In the genomic region with DNA sequence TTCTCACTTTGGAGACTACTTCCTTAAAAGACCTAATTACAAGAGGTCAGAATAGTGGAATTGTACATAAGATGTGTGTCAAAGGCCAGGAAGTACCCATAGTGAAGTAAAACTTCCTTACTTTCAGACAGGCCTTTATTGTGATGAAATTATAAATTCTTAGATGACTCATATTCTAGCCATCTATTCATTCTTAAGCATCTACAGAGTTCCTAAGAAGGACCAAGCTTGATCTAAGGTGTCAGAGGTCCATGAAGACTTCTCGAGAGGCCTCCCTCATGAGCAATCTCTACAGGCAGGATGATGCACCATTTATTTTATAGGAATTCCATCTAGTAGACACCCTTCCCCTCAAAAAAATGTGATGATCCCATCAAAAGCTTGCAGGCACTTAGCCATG, we compare ENCODE assay signal across 24 cellular contexts.
DNase-seq lines count a peak whose midpoint lies in the region; ATAC-seq, FAIRE-seq and TF ChIP-seq lines count a peak whose summit lies in the region.
"Had no signal": no experiment of that assay in that cellular context is flagged by ENCODE, and none has a peak within 500 bp of the region (broad histone marks: within the 10 kb centered on the region; RNA-seq: fewer than 3 reads in every experiment).

No MANE protein-coding gene starts in this region.

- WGBS in A549 (ENCODE audit: missing lambda C conversion rate), result 33% methylated on average over 1 of the region's 1 CpG

- no peaks in the 10 kb centered on the region for H3K4me1 ChIP-seq in A549
- H3K4me1 ChIP-seq in RWPE2 (ENCODE audit: insufficient read depth, poor library complexity, severe bottlenecking), result peaks cover 6% of the 10 kb centered on the region
- H3K4me1 ChIP-seq: testis had no signal

- peaks cover 18% of the 10 kb centered on the region for H3K27me3 ChIP-seq in RWPE2 (ENCODE audit: insufficient read depth, poor library complexity, severe bottlenecking)
- H3K27me3 ChIP-seq: right lobe of liver, testis had no signal

- H3K27ac ChIP-seq in A549 (no peak overlapping the region), RWPE2 (ENCODE audit: poor library complexity, severe bottlenecking) (no peak overlapping the region)
- H3K27ac ChIP-seq: right lobe of liver, RWPE1, testis had no signal

- H3K4me3 ChIP-seq in A549 (no peak overlapping the region), RWPE2 (ENCODE audit: severe bottlenecking) (no peak overlapping the region)
- H3K4me3 ChIP-seq: right lobe of liver, testis had no signal

- no peak overlapping the region for H3K4me2 ChIP-seq in A549

- TF ChIP-seq RAD21 in A549 (conservative IDR thresholded peaks at IDR 0.05 in 1 of 2, IDR thresholded peaks at IDR 0.05 in 1 of 2), result no peak

- POLR2A ChIA-PET in A549 (lab: Yijun Ruan, JAX), result no interaction called here

- TF ChIP-seq EP300 in A549 (IDR thresholded peaks at IDR 0.05), result no peak

- CTCF ChIA-PET in A549 (lab: Yijun Ruan, JAX), result no interaction called here

- TF ChIP-seq CTCF in A549 (IDR thresholded peaks at IDR 0.05), result no peak
- TF ChIP-seq CTCF in RWPE2 (IDR thresholded peaks at IDR 0.05; ENCODE audit: poor library complexity, severe bottlenecking), result no peak

- no peak for FAIRE-seq in A549 (lab: Jason Lieb, UNC)
- FAIRE-seq: kidney had no signal

- no peak for TF ChIP-seq POLR2A in A549 (IDR thresholded peaks at IDR 0.05; ENCODE audit: low read length)

- H3K36me3 ChIP-seq in RWPE2 (ENCODE audit: low read depth), result no peaks in the 10 kb centered on the region
- H3K36me3 ChIP-seq: right lobe of liver had no signal

- H3K9me3 ChIP-seq in A549 (no peaks in the 10 kb centered on the region), RWPE2 (ENCODE audit: severe bottlenecking) (no peaks in the 10 kb centered on the region)
- H3K9me3 ChIP-seq: right lobe of liver, testis had no signal

- DNase-seq in A549 (ENCODE audit: low read depth in 1 of 2, low spot score in 1 of 2) (peak in 1 of 2 experiments; percentile 17), GM04503 (ENCODE audit: low read depth) (peak; percentile 12), RWPE2 (ENCODE audit: low spot score) (no peak), fibroblast of peridontal ligament (ENCODE audit: extremely low read depth) (peak; percentile 39), GOT3 (lab: John Stamatoyannopoulos, UW) (no peak)
- no peak for DNase-seq in activated CD4-positive, alpha-beta T cell treated with anti-CD3 and anti-CD28 coated beads, Interleukin-2, amount 50 U/mL, for 1 hour
- DNase-seq: activated CD4-positive, alpha-beta T cell treated with anti-CD3 and anti-CD28 coated beads, Interleukin-2, amount 10 ng/mL, durations not matched to agents 24 days and 14 days; activated CD8-positive, alpha-beta memory T cell treated with anti-CD3 and anti-CD28 coated beads, Interleukin-2, amount 50 U/mL, for 4 hours; activated effector memory CD4-positive, alpha-beta T cell treated with Interleukin-2 at 50 U/mL for 16 hours; amniotic stem cell; effector CD4-positive, alpha-beta T cell; H9; hypothalamus; kidney; naive thymus-derived CD4-positive, alpha-beta T cell; NCI-H187; NCI-H446 treated with DMSO at 0.1 percent for 48 hours; NK-92 treated with Interleukin-12 subunit alpha and Interleukin-12 subunit beta, amount 100 ng/mL, for 24 hours; right lobe of liver; testis had no signal

- ATAC-seq in A549 (peak; percentile 30 to 36; a peak in 2 of 6 replicates), RWPE2 (ENCODE audit: low read depth) (peak; percentile 79), GM18870 (IDR thresholded peaks at IDR 0.05; ENCODE audit: unreplicated experiment) (no peak), GM21717 (IDR thresholded peaks at IDR 0.05; ENCODE audit: unreplicated experiment) (no peak)
- ATAC-seq: naive thymus-derived CD4-positive, alpha-beta T cell; right lobe of liver; stimulated activated effector memory CD8-positive, alpha-beta T cell treated with anti-CD3 and anti-CD28 coated beads, Interleukin-12 subunit alpha, Interleukin-12 subunit beta, amount 100 ng/mL, for 72 hours had no signal

TF ChIP-seq in A549, 52 proteins besides CTCF, POLR2A, EP300 and RAD21:
- TF ChIP-seq FOSL2 (IDR thresholded peaks at IDR 0.05), result no peak
- peak; percentile 28; the same call in 1 of the 2 replicates for TF ChIP-seq FOSL2 (CRISPR knock-in tag; IDR thresholded peaks at IDR 0.05)
- no peak for TF ChIP-seq HDAC2 (IDR thresholded peaks at IDR 0.05)

Comparison
In these comparisons a context has a peak if more than half of its experiments do, and no peak if none do; other contexts are left out.
1. ATAC-seq: peak in A549 (2 of 2) and RWPE2 (single experiment); none in GM18870 (single experiment) and GM21717 (single experiment).
2. DNase-seq: peak in GM04503 (single experiment) and fibroblast of peridontal ligament (single experiment); none in RWPE2 (single experiment), activated CD4-positive, alpha-beta T cell treated with anti-CD3 and anti-CD28 coated beads, Interleukin-2, amount 50 U/mL, for 1 hour (single experiment) and GOT3 (single experiment).